27 cellular contexts compared by ENCODE assay signal in the genomic region with DNA sequence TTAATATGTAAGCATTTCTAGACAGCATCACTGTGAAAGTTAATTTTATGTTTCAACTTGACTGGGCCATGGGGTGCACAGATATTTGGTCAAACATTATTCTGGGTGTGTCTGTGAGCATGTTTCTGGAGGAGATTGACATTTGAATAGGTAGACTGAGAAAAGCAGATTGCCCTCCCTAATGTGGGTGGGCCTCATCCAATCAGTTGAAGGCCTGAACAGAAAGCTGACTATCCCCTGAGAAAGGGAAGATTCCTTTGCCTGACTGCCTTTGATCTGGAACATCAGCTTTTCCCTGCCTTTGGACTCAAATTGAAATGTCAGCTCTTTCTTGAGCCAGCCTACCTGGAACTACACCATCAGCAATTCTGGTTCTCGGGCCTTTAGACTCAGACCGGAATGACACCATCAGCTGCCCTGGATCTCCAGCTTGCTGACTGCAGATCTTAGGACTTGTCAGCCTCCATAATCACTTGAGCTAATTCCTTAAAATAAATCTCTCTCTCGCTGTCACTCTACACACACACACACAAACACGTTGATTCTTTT. TPM values are rescaled to one million over a fixed set of nuclear protein-coding genes. Genes with fewer than 3 reads are reported as not detected.
"Had no signal": no experiment of that assay in that cellular context is flagged by ENCODE, and none has a peak within 500 bp of the region (broad histone marks: within the 10 kb centered on the region; RNA-seq: fewer than 3 reads in every experiment).

No MANE protein-coding gene starts in this region.

- FAIRE-seq: islet of Langerhans, kidney had no signal

- H3K36me3 ChIP-seq: left lung, lower lobe of right lung, neural progenitor cell, neutrophil, right atrium auricular region, suprapubic skin, thoracic aorta, tibial artery, uterus had no signal

- H2AFZ ChIP-seq: neural progenitor cell had no signal

- H3K4me2 ChIP-seq: neural progenitor cell had no signal

- DNase-seq: hippocampal formation; immature natural killer cell; kidney; left colon; left lung; lower lobe of right lung; mesendoderm; natural killer cell; nephron progenitor cell; occipital lobe; stimulated activated CD4-positive, alpha-beta T cell treated with anti-CD3 and anti-CD28 coated beads, Interleukin-12 subunit alpha, Interleukin-12 subunit beta, amount 100 ng/mL, for 4 hours; stimulated activated CD4-positive, alpha-beta T cell treated with anti-CD3 and anti-CD28 coated beads, Interleukin-15, amount 100 ng/mL, for 24 hours; stimulated activated CD4-positive, alpha-beta T cell treated with anti-CD3 and anti-CD28 coated beads, Interleukin-2, amount 100 ng/mL, for 24 hours; stimulated activated CD4-positive, alpha-beta T cell treated with anti-CD3 and anti-CD28 coated beads, Interleukin-4, amount 100 ng/mL, for 1 hour; tibial artery; uterus had no signal

- H3K27me3 ChIP-seq: neural progenitor cell, right atrium auricular region, uterus had no signal

- H3K9me3 ChIP-seq: lower lobe of right lung, neutrophil, suprapubic skin, thoracic aorta had no signal

- H3K4me3 ChIP-seq: left lung, lower lobe of right lung, neural progenitor cell, right atrium auricular region, skin epidermis, suprapubic skin, thoracic aorta, tibial artery, uterus had no signal

- ATAC-seq: left colon; left lung; lower lobe of right lung; natural killer cell; sciatic nerve; stimulated activated effector memory CD8-positive, alpha-beta T cell treated with anti-CD3 and anti-CD28 coated beads, Interleukin-12 subunit alpha, Interleukin-12 subunit beta, amount 100 ng/mL, for 72 hours had no signal

- H3K4me1 ChIP-seq: neural progenitor cell, right atrium auricular region, uterus had no signal

- H3K9ac ChIP-seq: neural progenitor cell had no signal

- H3K27ac ChIP-seq: left lung, lower lobe of right lung, neural progenitor cell, neutrophil, right atrium auricular region, skin epidermis, suprapubic skin, thoracic aorta, tibial artery, uterus had no signal

RNA-seq across cellular contexts. Expression of a gene that starts 54.8 kb away (rescaled TPM):
- total RNA-seq: kidney, left colon, mononuclear cell, natural killer cell, occipital lobe, subcutaneous adipose tissue had no signal
- polyA plus RNA-seq: immature natural killer cell had no signal
